In the genomic region with DNA sequence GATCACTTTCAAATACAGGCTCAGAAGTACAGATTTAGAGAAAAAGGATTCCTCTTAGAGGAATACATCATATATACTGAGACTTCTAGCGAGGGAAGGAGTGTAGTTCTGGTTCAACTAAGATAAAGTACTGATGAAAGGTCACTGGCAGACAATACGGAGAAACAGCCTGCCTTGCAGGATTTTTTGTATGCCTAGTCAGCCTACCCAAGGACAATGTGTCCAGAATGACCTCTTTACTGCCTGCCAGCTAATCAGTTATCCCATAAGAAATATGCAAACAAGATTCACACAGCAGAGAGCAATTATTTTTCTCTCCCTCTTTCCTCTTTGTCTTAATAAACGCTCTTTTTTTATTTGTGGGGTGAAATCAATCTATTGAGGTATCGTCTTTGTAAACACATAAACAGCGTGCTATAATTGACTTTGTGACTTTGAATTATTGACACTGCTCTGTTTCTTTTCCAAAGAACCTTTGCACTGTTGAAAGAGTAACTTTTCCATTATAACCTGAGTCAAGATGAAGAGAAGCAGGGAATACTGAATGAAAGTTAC, we compare ENCODE assay signal across 10 cellular contexts. TPM values are rescaled to one million over a fixed set of nuclear protein-coding genes. Genes with fewer than 3 reads are reported as not detected.
DNase-seq lines count a peak whose midpoint lies in the region; ATAC-seq and TF ChIP-seq lines count a peak whose summit lies in the region.
"Had no signal": no experiment of that assay in that cellular context is flagged by ENCODE, and none has a peak within 500 bp of the region (broad histone marks: within the 10 kb centered on the region; RNA-seq: fewer than 3 reads in every experiment).

No MANE protein-coding gene starts in this region.

- H3K23ac ChIP-seq in mesenchymal stem cell (ENCODE audit: low read length in 2 of 2) = no peak overlapping the region

- H3K4me1 Mint-ChIP-seq in activated CD4-positive, alpha-beta memory T cell treated with anti-CD3 and anti-CD28 coated beads for 36 hours (ENCODE audit: low read depth) = peaks cover 4% of the 10 kb centered on the region

- H3K9me3 Mint-ChIP-seq in activated CD4-positive, alpha-beta memory T cell treated with anti-CD3 and anti-CD28 coated beads for 36 hours = no peaks in the 10 kb centered on the region

- H4K8ac ChIP-seq in mesenchymal stem cell (ENCODE audit: low read length) = no peak overlapping the region

- H3K27me3 Mint-ChIP-seq in activated CD4-positive, alpha-beta memory T cell treated with anti-CD3 and anti-CD28 coated beads for 36 hours = no peaks in the 10 kb centered on the region

- H2BK12ac ChIP-seq in mesenchymal stem cell (ENCODE audit: low read length in 2 of 2) = no peak overlapping the region

- H3K4me1 ChIP-seq in BLaER1 (peaks cover 47% of the 10 kb centered on the region), mesenchymal stem cell (ENCODE audit: control insufficient read depth, insufficient read depth, low read depth, low read length) (peaks cover 18% of the 10 kb centered on the region)

- POLR2A ChIA-PET in activated CD4-positive, alpha-beta memory T cell treated with anti-CD3 and anti-CD28 coated beads for 36 hours (lab: Charles Lee) = interaction anchor here (1.9 kb wide), 1 partner anchor 25 kb away, joined by 12 read pairs; a partner anchor contains a TSS

- no peaks in the 10 kb centered on the region for H3K9me3 ChIP-seq in BLaER1
- H3K9me3 ChIP-seq in mesenchymal stem cell (ENCODE audit: control insufficient read depth, low read length) = no peaks in the 10 kb centered on the region

- H3K4me3 ChIP-seq in BLaER1 (peak overlapping the region; percentile 89), LNCaP clone FGC (ENCODE audit: low read depth, low read length) (peak overlapping the region; percentile 99), dorsolateral prefrontal cortex (peak overlapping the region in 50 of 59 donors; percentile 1 to 100 (median 95)), mesenchymal stem cell (ENCODE audit: insufficient read depth in 1 of 2, low read depth in 1 of 2, low read length in 2 of 2) (peak overlapping the region in 1 of 2 experiments; percentile 97)

- H2BK15ac ChIP-seq in mesenchymal stem cell (ENCODE audit: low read depth, poor library complexity, severe bottlenecking) = no peak overlapping the region

- CTCF ChIA-PET in activated CD4-positive, alpha-beta memory T cell treated with anti-CD3 and anti-CD28 coated beads for 36 hours (lab: Charles Lee) = interaction anchor here (4.4 kb wide), 1 partner anchor 13 kb away, joined by 20 read pairs; no protein-coding TSS in a partner anchor

- intact Hi-C loops in dorsolateral prefrontal cortex (cut with DNase I) = no loop called here
- intact Hi-C loops in activated CD4-positive, alpha-beta memory T cell treated with anti-CD3 and anti-CD28 coated beads for 36 hours (cut with micrococcal nuclease) = no loop called here

- H3K18ac ChIP-seq in mesenchymal stem cell (ENCODE audit: low read depth in 1 of 2, low read length in 2 of 2) = no peak overlapping the region

- no peak overlapping the region for H4K91ac ChIP-seq in mesenchymal stem cell (ENCODE audit: low read length)

- no peak overlapping the region for H3K4me3 Mint-ChIP-seq in activated CD4-positive, alpha-beta memory T cell treated with anti-CD3 and anti-CD28 coated beads for 36 hours

- peak overlapping the region; percentile 88 for H3K9ac ChIP-seq in BLaER1
- peak overlapping the region; percentile 98 for H3K9ac ChIP-seq in mesenchymal stem cell (ENCODE audit: low read length)

- H3K14ac ChIP-seq in mesenchymal stem cell (ENCODE audit: low read length in 2 of 2) = no peak overlapping the region

- H2AK5ac ChIP-seq in mesenchymal stem cell (ENCODE audit: low read length, severe bottlenecking) = no peak overlapping the region

- H4K20me1 ChIP-seq in BLaER1 = peaks cover 6% of the 10 kb centered on the region

- no peak overlapping the region for H2BK120ac ChIP-seq in mesenchymal stem cell (ENCODE audit: low read depth, low read length)

- no peak overlapping the region for H2BK5ac ChIP-seq in mesenchymal stem cell (ENCODE audit: low read depth, low read length, poor library complexity, severe bottlenecking)

- TF ChIP-seq CTCF in LNCaP clone FGC (IDR thresholded peaks at IDR 0.05; ENCODE audit: control insufficient read depth, extremely low read depth, insufficient read depth) (no peak), dorsolateral prefrontal cortex (IDR thresholded peaks at IDR 0.05 in 54 of 56, conservative IDR thresholded peaks at IDR 0.05 in 2 of 56; ENCODE audit: low read depth in 1 of 56, partially characterized antibody in 56 of 56) (no peak)

- peaks cover 12% of the 10 kb centered on the region for H3K36me3 Mint-ChIP-seq in activated CD4-positive, alpha-beta memory T cell treated with anti-CD3 and anti-CD28 coated beads for 36 hours

- peaks cover 26% of the 10 kb centered on the region for H3K36me3 ChIP-seq in BLaER1
- peaks cover 7 to 16% of the 10 kb centered on the region in 2 experiments for H3K36me3 ChIP-seq in mesenchymal stem cell (ENCODE audit: control insufficient read depth in 1 of 2, insufficient read depth in 2 of 2, low read depth in 1 of 2, low read length in 2 of 2)

- 58% methylated on average over 3 of the region's 5 CpGs for WGBS in mesenchymal stem cell

- H3K4me2 ChIP-seq in BLaER1 (peak overlapping the region; percentile 97), mesenchymal stem cell (ENCODE audit: low read length, poor library complexity, severe bottlenecking) (peak overlapping the region; percentile 36)

- H3K27ac ChIP-seq in BLaER1 = peak overlapping the region; percentile 91
- peak overlapping the region in 10 of 59 donors; percentile 0 to 98 (median 95) for H3K27ac ChIP-seq in dorsolateral prefrontal cortex
- H3K27ac ChIP-seq in mesenchymal stem cell (ENCODE audit: low read length, poor library complexity, severe bottlenecking) = no peak overlapping the region

- ATAC-seq in GM18502 (IDR thresholded peaks at IDR 0.05; ENCODE audit: poor library complexity, unreplicated experiment) = no peak
- ATAC-seq: activated CD4-positive, CD25-positive, alpha-beta regulatory T cell treated with anti-CD3 and anti-CD28 coated beads, Interleukin-2, amount 50 U/mL, for 24 hours had no signal

- DNase-seq in LNCaP clone FGC (ENCODE audit: low read depth) (peak; percentile 23), dorsolateral prefrontal cortex (no peak), mesenchymal stem cell (no peak)
- no peak for DNase-seq in activated CD4-positive, alpha-beta memory T cell treated with anti-CD3 and anti-CD28 coated beads for 36 hours
- no peak for DNase-seq in central memory CD4-positive, alpha-beta T cell
- DNase-seq in stimulated activated CD4-positive, alpha-beta T cell treated with anti-CD3 and anti-CD28 coated beads, Interleukin-4, amount 100 ng/mL, for 1 hour = no peak
- DNase-seq: activated gamma-delta T cell had no signal

- peaks cover 17% of the 10 kb centered on the region for H3K79me1 ChIP-seq in mesenchymal stem cell (replicated peaks; ENCODE audit: low read length, poor library complexity, severe bottlenecking)

- H3K4ac ChIP-seq in mesenchymal stem cell (ENCODE audit: low read depth in 1 of 2, low read length in 2 of 2) = no peak overlapping the region

- H3K27me3 ChIP-seq in BLaER1 = no peaks in the 10 kb centered on the region
- no peaks in the 10 kb centered on the region for H3K27me3 ChIP-seq in dorsolateral prefrontal cortex
- H3K27me3 ChIP-seq in mesenchymal stem cell (ENCODE audit: control insufficient read depth in 1 of 2, insufficient read depth in 1 of 2, low read length in 2 of 2) = no peaks in the 10 kb centered on the region

- no peak overlapping the region for H3K27ac Mint-ChIP-seq in activated CD4-positive, alpha-beta memory T cell treated with anti-CD3 and anti-CD28 coated beads for 36 hours

- no peak overlapping the region for H2AFZ ChIP-seq in mesenchymal stem cell (ENCODE audit: low read depth, low read length)

RNA-seq across cellular contexts. Expression of a gene that starts 1.4 kb away (rescaled TPM):
- 100 to 1,000 TPM in 113 of 120 experiments, 10 to 100 TPM in 7; 69.8 to 228 (median 162) TPM for total RNA-seq in dorsolateral prefrontal cortex
- polyA plus RNA-seq in mesenchymal stem cell (2013, experiment 1 of 2) = 10.8 TPM
- 10.7 TPM for polyA plus RNA-seq in mesenchymal stem cell (2013, experiment 2 of 2)
- 10 to 100 TPM; 10.5 to 11.1 TPM for total RNA-seq in activated CD4-positive, alpha-beta memory T cell treated with anti-CD3 and anti-CD28 coated beads for 36 hours

RNA-seq across cellular contexts. Expression of a gene that starts 24.4 kb away (rescaled TPM):
- 100 to 1,000 TPM; 121 to 538 (median 358) TPM for total RNA-seq in dorsolateral prefrontal cortex
- 49.4 TPM for polyA plus RNA-seq in mesenchymal stem cell (2013, experiment 1 of 2)
- polyA plus RNA-seq in mesenchymal stem cell (2013, experiment 2 of 2) = 49.2 TPM
- total RNA-seq in activated CD4-positive, alpha-beta memory T cell treated with anti-CD3 and anti-CD28 coated beads for 36 hours = 10 to 100 TPM; 41.4 to 42.0 TPM

Comparison
In these comparisons a context has a peak if more than half of its experiments do, and no peak if none do; other contexts are left out.
1. RNA of a gene that starts 1.4 kb away (total RNA-seq): 69.8 to 228 TPM in dorsolateral prefrontal cortex; 10.5 to 11.1 TPM in activated CD4-positive, alpha-beta memory T cell treated with anti-CD3 and anti-CD28 coated beads for 36 hours; every median in the first group is over 4 times any median in the second.